In genomic region chr18:74733592-74733991, GRCh38 we compare ENCODE assay signal across 19 cellular contexts.
A peak's percentile ranks its signal among the peaks of the same experiment; 100 is the strongest.
DNase-seq lines count a peak whose midpoint lies in the region; ATAC-seq and TF ChIP-seq lines count a peak whose summit lies in the region.
"Had no signal": no experiment of that assay in that cellular context is flagged by ENCODE, and none has a peak within 500 bp of the region (broad histone marks: within the 10 kb centered on the region; RNA-seq: fewer than 3 reads in every experiment).

No MANE protein-coding gene starts in this region.

- no peaks in the 10 kb centered on the region for H3K9me3 Mint-ChIP-seq in nephron progenitor cell
- H3K9me3 Mint-ChIP-seq: CD4-positive, alpha-beta memory T cell had no signal

- peak overlapping the region; percentile 61 for H3K4me3 Mint-ChIP-seq in nephron progenitor cell
- H3K4me3 Mint-ChIP-seq: CD4-positive, alpha-beta memory T cell had no signal

- peaks cover 25% of the 10 kb centered on the region for H3K4me1 Mint-ChIP-seq in nephron progenitor cell

- H3K27me3 Mint-ChIP-seq in nephron progenitor cell (ENCODE audit: low read depth, poor library complexity), result peaks cover 6% of the 10 kb centered on the region
- H3K27me3 Mint-ChIP-seq: CD4-positive, alpha-beta memory T cell had no signal

- TF ChIP-seq CTCF in nephron progenitor cell (IDR thresholded peaks at IDR 0.05) (no peak), GM10266 (IDR thresholded peaks at IDR 0.05; ENCODE audit: control insufficient read depth, insufficient read depth, low read depth, missing control alignments) (no peak)

- ATAC-seq in left colon (peak; percentile 95), left ventricle myocardium superior (no peak)
- ATAC-seq: SK-N-SH treated with all-trans-retinoic acid at 6 μM for 48 hours had no signal

- no peaks in the 10 kb centered on the region for H3K36me3 Mint-ChIP-seq in nephron progenitor cell (ENCODE audit: low read depth)

- peak overlapping the region; percentile 86 for H3K27ac Mint-ChIP-seq in nephron progenitor cell
- H3K27ac Mint-ChIP-seq: CD4-positive, alpha-beta memory T cell had no signal

- intact Hi-C loops in left colon (cut with DNase I, micrococcal nuclease) (no loop called here), left ventricle myocardium superior (cut with micrococcal nuclease) (no loop called here)

- DNase-seq in NCI-H510A treated with DMSO at 0.1 percent for 48 hours (lab: John Stamatoyannopoulos, UW) (peak; percentile 81), NCI-H510A (lab: John Stamatoyannopoulos, UW) (no peak), left colon (no peak), nephron progenitor cell (no peak), GM10266 (ENCODE audit: extremely low spot score) (no peak), middle frontal gyrus (ENCODE audit: extremely low spot score, low spot score) (no peak), iPS-NIHi7 (ENCODE audit: extremely low spot score) (no peak), left ventricle myocardium superior (no peak)
- DNase-seq: 8988T; CD4-positive, alpha-beta memory T cell; GDM1; Kasumi-1; NCI-H1048; NCI-H1436 treated with DMSO at 0.1 percent for 48 hours; NCI-H1930; NCI-H774; NK-92 treated with Interleukin-12 subunit alpha and Interleukin-12 subunit beta, amount 100 ng/mL, for 24 hours; SHP77 treated with DMSO at 0.1 percent for 48 hours had no signal
